20 cellular contexts compared by ENCODE assay signal in the genomic region with DNA sequence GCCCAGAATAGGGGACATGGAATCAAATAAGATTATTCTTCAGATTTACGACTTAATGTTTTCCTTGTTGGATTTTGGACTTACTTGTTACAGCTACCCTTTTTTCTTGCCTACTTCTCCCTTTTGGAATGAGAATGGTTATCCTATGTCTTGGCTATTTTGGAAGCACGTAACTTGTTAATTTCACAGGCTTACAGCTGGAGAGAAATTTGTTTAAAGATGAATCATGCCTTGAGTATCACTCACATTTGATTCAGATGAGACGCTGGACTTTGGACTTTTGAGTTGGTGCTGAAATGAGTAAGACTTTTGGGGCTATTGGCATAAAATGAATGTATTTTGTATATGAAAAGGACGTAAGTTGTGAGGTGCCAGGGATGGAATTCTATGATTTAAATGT.
"Had no signal": no experiment of that assay in that cellular context is flagged by ENCODE, and none has a peak within 500 bp of the region (broad histone marks: within the 10 kb centered on the region; RNA-seq: fewer than 3 reads in every experiment).

No MANE protein-coding gene starts in this region.

- H3K4me3 ChIP-seq: ascending aorta, gastrocnemius medialis, heart right ventricle, lung, suprapubic skin had no signal

- H3K9me3 Mint-ChIP-seq: activated naive CD4-positive, alpha-beta T cell treated with anti-CD3 and anti-CD28 coated beads for 36 hours; activated naive CD8-positive, alpha-beta T cell treated with anti-CD3 and anti-CD28 coated beads, Interleukin-2, amount 50 U/mL, for 24 hours; activated T-helper 2 cell treated with anti-CD3 and anti-CD28 coated beads, Interferon-gamma antibody, Interleukin-2, Interleukin-4, amounts not matched to agents 10 μg/mL and 5 μg/mL and 100 μg/mL, durations not matched to agents 14 hours and 24 hours and 36 hours; endodermal cell; neural crest cell had no signal

- H3K9me3 ChIP-seq: ascending aorta, gastrocnemius medialis, heart right ventricle, suprapubic skin had no signal

- H3K4me3 Mint-ChIP-seq: activated naive CD4-positive, alpha-beta T cell treated with anti-CD3 and anti-CD28 coated beads for 36 hours; activated naive CD8-positive, alpha-beta T cell treated with anti-CD3 and anti-CD28 coated beads, Interleukin-2, amount 50 U/mL, for 24 hours; endodermal cell; neural crest cell; stimulated activated naive CD8-positive, alpha-beta T cell treated with anti-CD3 and anti-CD28 coated beads, Interleukin-15, Interleukin-2, amounts not matched to agents 100 ng/mL and 50 ng/mL, for 24 hours had no signal

- H3K27ac Mint-ChIP-seq: activated naive CD4-positive, alpha-beta T cell treated with anti-CD3 and anti-CD28 coated beads for 36 hours; activated naive CD8-positive, alpha-beta T cell treated with anti-CD3 and anti-CD28 coated beads, Interleukin-2, amount 50 U/mL, for 24 hours; activated T-helper 2 cell treated with anti-CD3 and anti-CD28 coated beads, Interferon-gamma antibody, Interleukin-2, Interleukin-4, amounts not matched to agents 10 μg/mL and 5 μg/mL and 100 μg/mL, durations not matched to agents 14 hours and 24 hours and 36 hours; endodermal cell; stimulated activated naive CD8-positive, alpha-beta T cell treated with anti-CD3 and anti-CD28 coated beads, Interleukin-15, Interleukin-2, amounts not matched to agents 100 ng/mL and 50 ng/mL, for 24 hours had no signal

- FAIRE-seq: bronchial epithelial cell, islet of Langerhans had no signal

- H3K27me3 Mint-ChIP-seq: activated naive CD8-positive, alpha-beta T cell treated with anti-CD3 and anti-CD28 coated beads, Interleukin-2, amount 50 U/mL, for 24 hours; stimulated activated naive CD8-positive, alpha-beta T cell treated with anti-CD3 and anti-CD28 coated beads, Interleukin-15, Interleukin-2, amounts not matched to agents 100 ng/mL and 50 ng/mL, for 24 hours had no signal

- H3K4me1 Mint-ChIP-seq: activated naive CD8-positive, alpha-beta T cell treated with anti-CD3 and anti-CD28 coated beads, Interleukin-2, amount 50 U/mL, for 24 hours had no signal

- ATAC-seq: activated naive CD8-positive, alpha-beta T cell treated with anti-CD3 and anti-CD28 coated beads, Interleukin-2, amount 50 U/mL, for 24 hours; gastrocnemius medialis; heart right ventricle; sciatic nerve had no signal

- H3K27ac ChIP-seq: ascending aorta, gastrocnemius medialis, heart right ventricle, suprapubic skin, VCaP had no signal

- H3K36me3 ChIP-seq: ascending aorta, gastrocnemius medialis, heart right ventricle, suprapubic skin had no signal

- DNase-seq: activated CD4-positive, alpha-beta T cell treated with anti-CD3 and anti-CD28 coated beads for 1 hour; activated CD4-positive, alpha-beta T cell treated with anti-CD3 and anti-CD28 coated beads, Interleukin-2, amount 50 U/mL, for 4 hours; activated naive CD4-positive, alpha-beta T cell treated with anti-CD3 and anti-CD28 coated beads for 36 hours; activated naive CD8-positive, alpha-beta T cell treated with anti-CD3 and anti-CD28 coated beads, Interleukin-2, amount 50 U/mL, for 24 hours; endodermal cell; gastrocnemius medialis; heart right ventricle; midbrain; T1000; trophoblast cell had no signal

- H3K4me1 ChIP-seq: ascending aorta, heart right ventricle, suprapubic skin had no signal
